28 cellular contexts compared by ENCODE assay signal in genomic region chr10:75344170-75344569, GRCh38.
"Had no signal": no experiment of that assay in that cellular context is flagged by ENCODE, and none has a peak within 500 bp of the region (broad histone marks: within the 10 kb centered on the region; RNA-seq: fewer than 3 reads in every experiment).

No MANE protein-coding gene starts in this region.

- H3K9me3 Mint-ChIP-seq: natural killer cell had no signal

- H3K9me3 ChIP-seq: pancreas, prostate gland, testis, thyroid gland, transverse colon had no signal

- ATAC-seq: natural killer cell; pancreas; right cardiac atrium; sciatic nerve; stimulated activated naive B cell treated with anti-CD40 and anti-IgM and Interleukin-4, amounts not matched to agents 10 μg/mL and 1 μg/mL and 100 μg/mL, for 72 hours; stimulated activated naive CD8-positive, alpha-beta T cell treated with anti-CD3 and anti-CD28 coated beads, Interleukin-15, Interleukin-2, amounts not matched to agents 100 U/mL and 50 U/mL, for 24 hours had no signal

- H3K27ac ChIP-seq: hepatocyte, left ventricle myocardium inferior, neural progenitor cell, pancreas, prostate gland, skin epidermis, stomach, testis, thyroid gland, transverse colon, upper lobe of left lung had no signal

- DNase-seq: islet precursor cell; left ventricle myocardium inferior; mesendoderm; naive B cell; natural killer cell; nephron progenitor cell; pancreas; posterior cingulate gyrus; retina; right cardiac atrium; stimulated activated CD4-positive, alpha-beta T cell treated with anti-CD3 and anti-CD28 coated beads, Interleukin-12 subunit alpha, Interleukin-12 subunit beta, amount 100 ng/mL, for 4 hours; stimulated activated CD4-positive, alpha-beta T cell treated with anti-CD3 and anti-CD28 coated beads, Interleukin-15, amount 100 ng/mL, for 24 hours; stimulated activated CD4-positive, alpha-beta T cell treated with anti-CD3 and anti-CD28 coated beads, Interleukin-2, amount 100 ng/mL, for 24 hours; stimulated activated CD4-positive, alpha-beta T cell treated with anti-CD3 and anti-CD28 coated beads, Interleukin-4, amount 100 ng/mL, for 1 hour; stimulated activated naive B cell treated with anti-CD40 and anti-IgM and Interleukin-4, amounts not matched to agents 10 μg/mL and 1 μg/mL and 100 μg/mL, for 72 hours; stimulated activated naive CD8-positive, alpha-beta T cell treated with anti-CD3 and anti-CD28 coated beads, Interleukin-15, Interleukin-2, amounts not matched to agents 100 U/mL and 50 U/mL, for 24 hours; stomach; testis; thyroid gland; transverse colon had no signal

- H3K36me3 Mint-ChIP-seq: mesothelial cell of epicardium; natural killer cell; neural progenitor cell; stimulated activated naive B cell treated with anti-CD40 and anti-IgM and Interleukin-4, amounts not matched to agents 10 μg/mL and 1 μg/mL and 100 μg/mL, for 72 hours had no signal

- FAIRE-seq: pancreas had no signal

- H3K27ac Mint-ChIP-seq: mesothelial cell of epicardium; natural killer cell; nephron progenitor cell; neural progenitor cell; stimulated activated naive B cell treated with anti-CD40 and anti-IgM and Interleukin-4, amounts not matched to agents 10 μg/mL and 1 μg/mL and 100 μg/mL, for 72 hours had no signal

- H3K4me1 ChIP-seq: left ventricle myocardium inferior, neural progenitor cell, pancreas, prostate gland, stomach, testis, thyroid gland, transverse colon had no signal

- H3K4me1 Mint-ChIP-seq: mesothelial cell of epicardium; naive B cell; natural killer cell; stimulated activated naive B cell treated with anti-CD40 and anti-IgM and Interleukin-4, amounts not matched to agents 10 μg/mL and 1 μg/mL and 100 μg/mL, for 72 hours had no signal

- H3K27me3 ChIP-seq: hepatocyte, neural progenitor cell, pancreas, stomach, testis, thyroid gland, transverse colon, upper lobe of left lung had no signal

- H3K4me3 Mint-ChIP-seq: mesothelial cell of epicardium; natural killer cell; nephron progenitor cell; neural progenitor cell; stimulated activated naive B cell treated with anti-CD40 and anti-IgM and Interleukin-4, amounts not matched to agents 10 μg/mL and 1 μg/mL and 100 μg/mL, for 72 hours had no signal

- H3K4me3 ChIP-seq: hepatocyte, left ventricle myocardium inferior, lung, neural progenitor cell, pancreas, prostate gland, skin epidermis, stomach, testis, thyroid gland, transverse colon, upper lobe of left lung had no signal

- H3K36me3 ChIP-seq: left ventricle myocardium inferior, neural progenitor cell, pancreas, prostate gland, stomach, thyroid gland, transverse colon, upper lobe of left lung had no signal
